ENCODE assay signal across 18 cellular contexts in genomic region chr18:79817607-79817998, GRCh38. TPM values are rescaled to one million over a fixed set of nuclear protein-coding genes. Genes with fewer than 3 reads are reported as not detected.
DNase-seq lines count a peak whose midpoint lies in the region; ATAC-seq and TF ChIP-seq lines count a peak whose summit lies in the region.
"Had no signal": no experiment of that assay in that cellular context is flagged by ENCODE, and none has a peak within 500 bp of the region (broad histone marks: within the 10 kb centered on the region; RNA-seq: fewer than 3 reads in every experiment).

No MANE protein-coding gene starts in this region.

- H2BK12ac ChIP-seq in neuronal stem cell (ENCODE audit: low read length), result no peak overlapping the region

- H3K79me1 ChIP-seq in neuronal stem cell (ENCODE audit: low read depth, low read length), result no peaks in the 10 kb centered on the region

- DNase-seq in H7, result peak; percentile 29
- no peak for DNase-seq in glutamatergic neuron
- no peak for DNase-seq in neuronal stem cell (ENCODE audit: low spot score)
- no peak for DNase-seq in iPS-NIHi11 (ENCODE audit: low spot score)
- no peak for DNase-seq in NCI-H748 treated with DMSO at 0.1 percent for 48 hours (lab: John Stamatoyannopoulos, UW)
- DNase-seq in NAMALWA (ENCODE audit: low spot score), result no peak
- DNase-seq: 8988T; CD4-positive, alpha-beta T cell; DMS79 treated with DMSO at 0.1 percent for 48 hours; GOT3; KBM-7 had no signal

- H4K20me1 ChIP-seq in BLaER1, result no peaks in the 10 kb centered on the region

- no peaks in the 10 kb centered on the region for H3K27me3 ChIP-seq in BLaER1
- no peaks in the 10 kb centered on the region for H3K27me3 ChIP-seq in H7 (ENCODE audit: control insufficient read depth, insufficient read depth, low read length)
- peaks cover 0 to 21% (median 0%) of the 10 kb centered on the region in 3 experiments for H3K27me3 ChIP-seq in neuronal stem cell (ENCODE audit: control insufficient read depth in 3 of 3, insufficient read depth in 3 of 3, low read depth in 1 of 3, low read length in 3 of 3)

- H3K4me2 ChIP-seq in BLaER1, result peak overlapping the region; percentile 85
- H3K4me2 ChIP-seq in neuronal stem cell (ENCODE audit: insufficient read depth, low read length, poor library complexity, severe bottlenecking), result no peak overlapping the region

- H4K8ac ChIP-seq in neuronal stem cell (ENCODE audit: low read depth, low read length), result peak overlapping the region; percentile 87

- H2BK120ac ChIP-seq in neuronal stem cell (ENCODE audit: low read depth, low read length), result no peak overlapping the region

- H3K36me3 ChIP-seq in BLaER1, result no peaks in the 10 kb centered on the region
- no peaks in the 10 kb centered on the region for H3K36me3 ChIP-seq in H7 (replicated peaks; ENCODE audit: control insufficient read depth, insufficient read depth, low read length)
- peaks cover 0 to 2% of the 10 kb centered on the region in 2 donors for H3K36me3 ChIP-seq in neuronal stem cell (replicated peaks in 1 of 2; ENCODE audit: control insufficient read depth in 2 of 2, insufficient read depth in 2 of 2, low read length in 2 of 2)
- H3K36me3 ChIP-seq: HAP-1 had no signal

- no peak overlapping the region for H3K18ac ChIP-seq in neuronal stem cell (ENCODE audit: low read length)

- peak overlapping the region; percentile 5 for H3K14ac ChIP-seq in neuronal stem cell (ENCODE audit: low read length)

- H3K36me3 Mint-ChIP-seq in glutamatergic neuron (ENCODE audit: unreplicated experiment), result no peaks in the 10 kb centered on the region
- H3K36me3 Mint-ChIP-seq: IgD-negative memory B cell had no signal

- no peak overlapping the region for H3K4ac ChIP-seq in neuronal stem cell (ENCODE audit: low read length)

- no peaks in the 10 kb centered on the region for H3K9me3 ChIP-seq in BLaER1
- H3K9me3 ChIP-seq in neuronal stem cell (replicated peaks in 1 of 2; ENCODE audit: control insufficient read depth in 2 of 2, insufficient read depth in 1 of 2, low read depth in 1 of 2, low read length in 2 of 2), result no peaks in the 10 kb centered on the region
- H3K9me3 ChIP-seq: HAP-1 had no signal

- H2BK15ac ChIP-seq in neuronal stem cell (ENCODE audit: low read length), result no peak overlapping the region

- H4K91ac ChIP-seq in neuronal stem cell (ENCODE audit: low read depth, low read length, poor library complexity), result no peak overlapping the region

- peaks cover 15% of the 10 kb centered on the region for H3K4me1 Mint-ChIP-seq in glutamatergic neuron (ENCODE audit: low read depth, unreplicated experiment)

- ATAC-seq in HG03159 (IDR thresholded peaks at IDR 0.05; ENCODE audit: unreplicated experiment), result no peak
- ATAC-seq: GM12878 had no signal

- H3K9ac ChIP-seq in BLaER1 (no peak overlapping the region), neuronal stem cell (ENCODE audit: low read depth, low read length, poor library complexity) (no peak overlapping the region)

- H3K27me3 Mint-ChIP-seq in glutamatergic neuron (ENCODE audit: unreplicated experiment), result peaks cover 14% of the 10 kb centered on the region

- peaks cover 17% of the 10 kb centered on the region for H3K9me3 Mint-ChIP-seq in glutamatergic neuron (ENCODE audit: unreplicated experiment)
- H3K9me3 Mint-ChIP-seq: CD4-positive, alpha-beta T cell; IgD-negative memory B cell had no signal

- H3K4me1 ChIP-seq in BLaER1, result peaks cover 56% of the 10 kb centered on the region
- H3K4me1 ChIP-seq in neuronal stem cell (ENCODE audit: control insufficient read depth in 2 of 2, insufficient read depth in 1 of 2, low read depth in 1 of 2, low read length in 2 of 2), result no peaks in the 10 kb centered on the region
- H3K4me1 ChIP-seq: HAP-1 had no signal

- H2AK5ac ChIP-seq in neuronal stem cell (ENCODE audit: low read depth, low read length), result no peak overlapping the region

- H3K27ac Mint-ChIP-seq in glutamatergic neuron (ENCODE audit: unreplicated experiment), result peak overlapping the region; percentile 70
- H3K27ac Mint-ChIP-seq: CD4-positive, alpha-beta T cell; IgD-negative memory B cell had no signal

- H2BK5ac ChIP-seq in neuronal stem cell (ENCODE audit: low read length), result no peak overlapping the region

- H3K4me3 Mint-ChIP-seq in glutamatergic neuron (ENCODE audit: unreplicated experiment), result no peak overlapping the region
- H3K4me3 Mint-ChIP-seq: CD4-positive, alpha-beta T cell; IgD-negative memory B cell had no signal

- no peak overlapping the region for H3K23ac ChIP-seq in neuronal stem cell (ENCODE audit: low read depth, low read length, poor library complexity)

- WGBS in neuronal stem cell (ENCODE audit: extremely low coverage in 2 of 2, insufficient read length in 2 of 2, insufficient replicate concordance in 1 of 2), 2 donors, result no CpG with 5 or more reads among the region's 8 CpGs

- H3K4me3 ChIP-seq in BLaER1, result no peak overlapping the region
- H3K4me3 ChIP-seq in H7 (ENCODE audit: insufficient read depth, low read depth, low read length), result no peak overlapping the region
- peak overlapping the region in 1 of 2 donors; percentile 62 for H3K4me3 ChIP-seq in neuronal stem cell (ENCODE audit: low read length in 2 of 2)
- H3K4me3 ChIP-seq: GM12878, HAP-1 had no signal

- TF ChIP-seq CTCF in glutamatergic neuron (IDR thresholded peaks at IDR 0.05; ENCODE audit: partially characterized antibody, unreplicated experiment), result no peak

- H2AFZ ChIP-seq in neuronal stem cell (ENCODE audit: low read length), result no peak overlapping the region

- H3K27ac ChIP-seq in BLaER1, result peak overlapping the region; percentile 33; the same call in 1 of the 2 replicates
- H3K27ac ChIP-seq in neuronal stem cell (replicated peaks; ENCODE audit: low read length), result no peak overlapping the region
- H3K27ac ChIP-seq: C4-2B had no signal

RNA-seq across cellular contexts. Expression of gene KCNG2, which starts 19.9 kb away (rescaled TPM):
- 0.14 and 0.18 TPM in 2 replicates for total RNA-seq in H7 (2014; rRNA removed; shearing (Covaris generic))
- 1.6 TPM for total RNA-seq in glutamatergic neuron (ENCODE audit: unreplicated experiment)
- polyA plus RNA-seq in neuronal stem cell (2013, experiment 1 of 2), result 0.29 TPM
- polyA plus RNA-seq in neuronal stem cell (2013, experiment 2 of 2), result 0.29 TPM
- total RNA-seq: A673; CD4-positive, alpha-beta T cell had no signal
- polyA plus RNA-seq: IgD-negative memory B cell had no signal
